In genomic region chr1:28779751-28780150, GRCh38 we compare ENCODE assay signal across 24 cellular contexts. TPM values are rescaled to one million over a fixed set of nuclear protein-coding genes. Genes with fewer than 3 reads are reported as not detected.
DNase-seq lines count a peak whose midpoint lies in the region; ATAC-seq, FAIRE-seq and TF ChIP-seq lines count a peak whose summit lies in the region.
"Had no signal": no experiment of that assay in that cellular context is flagged by ENCODE, and none has a peak within 500 bp of the region (broad histone marks: within the 10 kb centered on the region; RNA-seq: fewer than 3 reads in every experiment).

No MANE protein-coding gene starts in this region.

- DNase-seq in CD14-positive monocyte (ENCODE audit: low spot score): no peak
- DNase-seq in HL-60 (ENCODE audit: low read depth in 1 of 2, low spot score in 1 of 2): peak; percentile 36 to 41
- no peak for DNase-seq in astrocyte (ENCODE audit: low read depth)
- DNase-seq in NCI-H2196 (lab: John Stamatoyannopoulos, UW; ENCODE audit: unreplicated experiment): no peak
- DNase-seq in smooth muscle cell (lab: John Stamatoyannopoulos, UW; ENCODE audit: unreplicated experiment): no peak
- DNase-seq in H4 (ENCODE audit: low spot score): no peak
- DNase-seq: CD8-positive, alpha-beta T cell; DMS79 treated with DMSO at 0.1 percent for 48 hours; NCI-H1417; NCI-H1694; NCI-H2029 treated with DMSO at 0.1 percent for 48 hours; NCI-H2227 treated with DMSO at 0.1 percent for 48 hours; NCI-H526 treated with DMSO at 0.1 percent for 48 hours had no signal

- TF ChIP-seq CTCF in CD14-positive monocyte (IDR thresholded peaks at IDR 0.05) (no peak), HL-60 (IDR thresholded peaks at IDR 0.05; ENCODE audit: insufficient read depth, low read length) (no peak), astrocyte (IDR thresholded peaks at IDR 0.05; ENCODE audit: insufficient read depth, low read depth, low read length) (no peak), neutrophil (IDR thresholded peaks at IDR 0.05) (no peak), smooth muscle cell (IDR thresholded peaks at IDR 0.05; ENCODE audit: borderline replicate concordance, insufficient read depth, poor library complexity, severe bottlenecking) (no peak)

- H2AFZ ChIP-seq in astrocyte (ENCODE audit: low read depth, low read length) (no peak overlapping the region), smooth muscle cell (ENCODE audit: low read depth) (no peak overlapping the region)

- no peaks in the 10 kb centered on the region for H3K9me3 Mint-ChIP-seq in CD14-positive monocyte
- no peaks in the 10 kb centered on the region for H3K9me3 Mint-ChIP-seq in astrocyte (ENCODE audit: unreplicated experiment)
- H3K9me3 Mint-ChIP-seq: CD8-positive, alpha-beta T cell had no signal

- H4K20me1 ChIP-seq in astrocyte (ENCODE audit: insufficient read depth, low read length) (peaks cover 16% of the 10 kb centered on the region), smooth muscle cell (ENCODE audit: low read depth) (no peaks in the 10 kb centered on the region)

- no peak for FAIRE-seq in astrocyte (lab: Jason Lieb, UNC)
- FAIRE-seq: A204.1, GM12892, H54 had no signal

- H3K4me3 Mint-ChIP-seq in CD14-positive monocyte: peak overlapping the region; percentile 7 to 67
- H3K4me3 Mint-ChIP-seq in astrocyte (ENCODE audit: unreplicated experiment): no peak overlapping the region
- H3K4me3 Mint-ChIP-seq: CD8-positive, alpha-beta T cell had no signal

- H3K27ac Mint-ChIP-seq in CD14-positive monocyte (peak overlapping the region; percentile 54 to 91 (median 78)), astrocyte (ENCODE audit: unreplicated experiment) (peak overlapping the region; percentile 26)
- H3K27ac Mint-ChIP-seq: CD8-positive, alpha-beta T cell had no signal

- no peaks in the 10 kb centered on the region for H3F3A ChIP-seq in smooth muscle cell (ENCODE audit: low read depth)

- H3K36me3 Mint-ChIP-seq in CD14-positive monocyte: no peaks in the 10 kb centered on the region
- H3K36me3 Mint-ChIP-seq in astrocyte (ENCODE audit: low read depth, unreplicated experiment): peaks cover 9% of the 10 kb centered on the region
- H3K36me3 Mint-ChIP-seq: CD8-positive, alpha-beta T cell had no signal

- H3K9ac ChIP-seq in astrocyte (ENCODE audit: low read length): no peak overlapping the region
- no peak overlapping the region for H3K9ac ChIP-seq in smooth muscle cell (ENCODE audit: low read depth)
- H3K9ac ChIP-seq: BLaER1 had no signal

- WGBS in smooth muscle cell (ENCODE audit: low lambda C conversion rate): 93% methylated on average over 4 of the region's 4 CpGs

- H3K27me3 ChIP-seq in HL-60 (ENCODE audit: insufficient read depth, poor library complexity, severe bottlenecking): no peaks in the 10 kb centered on the region
- no peaks in the 10 kb centered on the region for H3K27me3 ChIP-seq in astrocyte (ENCODE audit: insufficient read depth, low read length)
- H3K27me3 ChIP-seq in neutrophil: no peaks in the 10 kb centered on the region
- H3K27me3 ChIP-seq in smooth muscle cell (ENCODE audit: low read depth): no peaks in the 10 kb centered on the region
- H3K27me3 ChIP-seq: BLaER1, Peyer's patch had no signal

- intact Hi-C loops in CD14-positive monocyte (cut with micrococcal nuclease): loop anchor here in 1 of 2 donors (10.0 kb wide), 2 partner anchors 255 to 425 kb away; no protein-coding TSS in a partner anchor

- no peak for ATAC-seq in GM21825 (IDR thresholded peaks at IDR 0.05; ENCODE audit: unreplicated experiment)
- ATAC-seq: CD8-positive, alpha-beta T cell; SK-N-SH treated with all-trans-retinoic acid at 6 μM for 48 hours had no signal

- H3K27me3 Mint-ChIP-seq in CD14-positive monocyte (ENCODE audit: low read depth in 3 of 3): peaks cover 0 to 2% (median 0%) of the 10 kb centered on the region in 3 donors
- peaks cover 3% of the 10 kb centered on the region for H3K27me3 Mint-ChIP-seq in astrocyte (ENCODE audit: low read depth, unreplicated experiment)

- H3K4me3 ChIP-seq in HL-60 (replicated peaks; ENCODE audit: insufficient read depth, low read length) (no peak overlapping the region), astrocyte (ENCODE audit: insufficient read depth, low read depth, low read length) (no peak overlapping the region), neutrophil (ENCODE audit: low read depth in 1 of 2, low read length in 1 of 2) (peak overlapping the region; percentile 10 to 37), smooth muscle cell (no peak overlapping the region)
- H3K4me3 ChIP-seq: BLaER1, Peyer's patch had no signal

- H3K9me3 ChIP-seq in astrocyte (ENCODE audit: insufficient read depth, low read depth, low read length) (no peaks in the 10 kb centered on the region), neutrophil (no peaks in the 10 kb centered on the region), smooth muscle cell (replicated peaks; ENCODE audit: low read depth) (no peaks in the 10 kb centered on the region)
- H3K9me3 ChIP-seq: BLaER1, Peyer's patch had no signal

- H3K4me1 ChIP-seq in astrocyte (ENCODE audit: insufficient read depth, low read length) (no peaks in the 10 kb centered on the region), neutrophil (ENCODE audit: control insufficient read depth in 1 of 2, insufficient read depth in 1 of 2, low read depth in 1 of 2, low read length in 1 of 2) (peaks cover 30 to 35% of the 10 kb centered on the region in 2 experiments), smooth muscle cell (ENCODE audit: low read depth) (no peaks in the 10 kb centered on the region)
- H3K4me1 ChIP-seq: Peyer's patch had no signal

- H3K4me1 Mint-ChIP-seq in CD14-positive monocyte (peaks cover 41% of the 10 kb centered on the region), astrocyte (ENCODE audit: low read depth, unreplicated experiment) (peaks cover 4% of the 10 kb centered on the region)

- H3K4me2 ChIP-seq in astrocyte (ENCODE audit: low read length) (no peak overlapping the region), smooth muscle cell (no peak overlapping the region)
- H3K4me2 ChIP-seq: BLaER1 had no signal

- no peaks in the 10 kb centered on the region for H3K79me2 ChIP-seq in astrocyte (ENCODE audit: insufficient read depth, low read length)
- H3K79me2 ChIP-seq in smooth muscle cell (ENCODE audit: low read depth): no peaks in the 10 kb centered on the region

- no peaks in the 10 kb centered on the region for H3K36me3 ChIP-seq in astrocyte (ENCODE audit: insufficient read depth, low read length)
- no peaks in the 10 kb centered on the region for H3K36me3 ChIP-seq in neutrophil
- no peaks in the 10 kb centered on the region for H3K36me3 ChIP-seq in smooth muscle cell (ENCODE audit: low read depth)
- H3K36me3 ChIP-seq: Peyer's patch had no signal

- H3K27ac ChIP-seq in HL-60 (replicated peaks) (peak overlapping the region; percentile 8; the same call in 1 of the 2 replicates), astrocyte (ENCODE audit: low read depth, low read length) (no peak overlapping the region), neutrophil (peak overlapping the region; percentile 77), smooth muscle cell (ENCODE audit: low read depth) (no peak overlapping the region)
- H3K27ac ChIP-seq: BLaER1, Peyer's patch had no signal

RNA-seq across cellular contexts. Expression of gene OPRD1, which starts 32.2 kb away (rescaled TPM):
- polyA plus RNA-seq in CD14-positive monocyte (not detected), smooth muscle cell (0.48 and 1.5 TPM in 2 replicates)
- total RNA-seq in astrocyte (0.79 and 1.2 TPM in 2 replicates), smooth muscle cell (0.90 and 0.94 TPM in 2 replicates)
- total RNA-seq in H4 (2014; rRNA removed; shearing (Covaris generic)): not detected in 2 replicates
- total RNA-seq: CD8-positive, alpha-beta T cell; NCI-H460; OCI-LY7 had no signal
- polyA plus RNA-seq: AG04450 had no signal

RNA-seq across cellular contexts. Expression of gene YTHDF2, which starts 43.0 kb away (rescaled TPM):
- polyA plus RNA-seq in CD14-positive monocyte (10 to 100 TPM; 74.2 to 81.6 TPM), smooth muscle cell (68.4 and 79.1 TPM in 2 replicates)
- total RNA-seq in astrocyte (91.3 and 97.5 TPM in 2 replicates), smooth muscle cell (76.8 and 77.5 TPM in 2 replicates)
- total RNA-seq in H4 (2014; rRNA removed; shearing (Covaris generic)): 56.8 and 65.9 TPM in 2 replicates

Comparison
In these comparisons a context has a peak if more than half of its experiments do, and no peak if none do; other contexts are left out.
1. DNase-seq: peak in HL-60 (2 of 2); none in CD14-positive monocyte (single experiment), astrocyte (single experiment), NCI-H2196 (single experiment), smooth muscle cell (single experiment) and H4 (single experiment).
2. H3K27ac ChIP-seq: peak in HL-60 (single experiment) and neutrophil (single experiment); none in astrocyte (single experiment) and smooth muscle cell (single experiment).
3. H3K4me3 ChIP-seq: peak in neutrophil (2 of 2); none in HL-60 (single experiment), astrocyte (single experiment) and smooth muscle cell (single experiment).